Comparison of ENCODE assay signal across 24 cellular contexts in genomic region chr1:229371624-229372023, GRCh38.
"Had no signal": no experiment of that assay in that cellular context is flagged by ENCODE, and none has a peak within 500 bp of the region (broad histone marks: within the 10 kb centered on the region; RNA-seq: fewer than 3 reads in every experiment).

No MANE protein-coding gene starts in this region.

- H3K9me3 ChIP-seq: colonic mucosa, left lung, right lobe of liver, testis, vagina had no signal

- H3K4me1 ChIP-seq: colonic mucosa, left lung, right lobe of liver, testis, vagina had no signal

- H3K27me3 ChIP-seq: cardiac muscle cell, colonic mucosa, right lobe of liver, testis, vagina had no signal

- H3K27ac ChIP-seq: cardiac muscle cell, colonic mucosa, left lung, right lobe of liver, testis, vagina, VCaP had no signal

- DNase-seq: activated CD4-positive, alpha-beta T cell treated with anti-CD3 and anti-CD28 coated beads for 4 hours; activated CD4-positive, alpha-beta T cell treated with anti-CD3 and anti-CD28 coated beads, Interleukin-2, amount 50 U/mL, for 4 hours; activated naive CD4-positive, alpha-beta T cell treated with Interleukin-2 at 50 U/mL for 16 hours; activated T-cell treated with anti-CD3 and anti-CD28 coated beads for 4 hours; activated T-cell treated with anti-CD3 and anti-CD28 coated beads, Interleukin-2, amount 50 U/mL, for 72 hours; anterior cingulate cortex; cerebellar nuclear complex; colonic mucosa; effector memory CD4-positive, alpha-beta T cell; head of caudate nucleus; hypothalamus; immature natural killer cell; kidney glomerular epithelial cell; left lung; posterior cingulate gyrus; right lobe of liver; stimulated activated CD4-positive, alpha-beta T cell treated with anti-CD3 and anti-CD28 coated beads, Interleukin-12 subunit alpha, Interleukin-12 subunit beta, amount 100 ng/mL, for 4 hours; stimulated activated CD4-positive, alpha-beta T cell treated with anti-CD3 and anti-CD28 coated beads, Interleukin-4, amount 100 ng/mL, for 1 hour; stimulated activated naive CD8-positive, alpha-beta T cell treated with anti-CD3 and anti-CD28 coated beads, Interleukin-15, Interleukin-2, amounts not matched to agents 100 U/mL and 50 U/mL, for 24 hours; T-helper 9 cell; testis had no signal

- H3K36me3 ChIP-seq: cardiac muscle cell, colonic mucosa, left lung, right lobe of liver, vagina had no signal

- ATAC-seq: activated T-cell treated with anti-CD3 and anti-CD28 coated beads, Interleukin-2, amount 50 U/mL, for 72 hours; left lung; right lobe of liver; stimulated activated naive CD8-positive, alpha-beta T cell treated with anti-CD3 and anti-CD28 coated beads, Interleukin-15, Interleukin-2, amounts not matched to agents 100 U/mL and 50 U/mL, for 24 hours had no signal

- H3K4me3 ChIP-seq: cardiac muscle cell, colonic mucosa, left lung, right lobe of liver, testis, vagina had no signal
